Comparison of ENCODE assay signal across 26 cellular contexts in the genomic region with DNA sequence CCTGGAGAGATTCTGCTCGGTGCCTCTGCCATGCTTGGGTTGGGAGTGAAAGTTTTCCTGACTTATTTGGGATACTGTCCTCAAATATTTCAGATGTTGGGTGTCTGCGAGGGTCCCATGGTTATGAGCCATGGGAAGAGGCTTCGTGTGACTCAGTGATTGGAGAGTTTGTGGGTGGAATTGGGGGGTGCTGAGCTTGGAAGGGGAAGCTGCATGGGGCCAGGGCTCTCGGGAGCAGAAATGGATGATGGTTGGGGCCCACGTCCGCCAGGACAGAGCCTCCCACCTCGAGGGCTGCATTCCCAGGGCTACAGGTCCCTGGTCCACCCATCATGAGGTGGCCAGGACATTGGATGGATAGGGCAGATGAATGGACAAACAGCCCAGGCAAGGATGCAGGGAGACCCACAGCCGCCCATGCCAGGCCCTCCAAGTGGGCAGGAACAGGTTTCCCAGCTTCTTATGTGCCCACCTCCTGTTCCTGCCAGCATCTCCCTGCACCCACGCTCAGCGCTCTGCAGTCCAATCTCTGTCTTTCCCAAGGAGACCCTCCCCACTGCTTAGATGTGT. TPM values are rescaled to one million over a fixed set of nuclear protein-coding genes. Genes with fewer than 3 reads are reported as not detected.
A peak's percentile ranks its signal among the peaks of the same experiment; 100 is the strongest.
DNase-seq lines count a peak whose midpoint lies in the region; ATAC-seq and TF ChIP-seq lines count a peak whose summit lies in the region.
"Had no signal": no experiment of that assay in that cellular context is flagged by ENCODE, and none has a peak within 500 bp of the region (broad histone marks: within the 10 kb centered on the region; RNA-seq: fewer than 3 reads in every experiment).

No MANE protein-coding gene starts in this region.

- H3K9me3 Mint-ChIP-seq in type B pancreatic cell (no peaks in the 10 kb centered on the region), Calu3 (ENCODE audit: low read depth, unreplicated experiment) (no peaks in the 10 kb centered on the region)
- H3K9me3 Mint-ChIP-seq: CD8-positive, alpha-beta memory T cell had no signal

- H2AFZ ChIP-seq in osteoblast (ENCODE audit: low read length): no peak overlapping the region

- CTCF ChIA-PET in Calu3 (lab: Charles Lee): no interaction called here

- H3K27me3 Mint-ChIP-seq in type B pancreatic cell (peaks cover 8% of the 10 kb centered on the region), Calu3 (ENCODE audit: unreplicated experiment) (peaks cover 21% of the 10 kb centered on the region)

- H3K4me3 Mint-ChIP-seq in type B pancreatic cell (no peak overlapping the region), Calu3 (ENCODE audit: low read depth, unreplicated experiment) (no peak overlapping the region)
- H3K4me3 Mint-ChIP-seq: CD14-positive monocyte; CD8-positive, alpha-beta memory T cell had no signal

- H3K27ac Mint-ChIP-seq in type B pancreatic cell (no peak overlapping the region), Calu3 (ENCODE audit: unreplicated experiment) (no peak overlapping the region)
- H3K27ac Mint-ChIP-seq: CD8-positive, alpha-beta memory T cell had no signal

- H3K36me3 Mint-ChIP-seq in type B pancreatic cell (no peaks in the 10 kb centered on the region), Calu3 (ENCODE audit: insufficient read depth, unreplicated experiment) (peaks cover 7% of the 10 kb centered on the region)
- H3K36me3 Mint-ChIP-seq: CD14-positive monocyte; CD8-positive, alpha-beta memory T cell had no signal

- DNase-seq in activated CD8-positive, alpha-beta memory T cell treated with anti-CD3 and anti-CD28 coated beads for 24 hours: peak; percentile 17
- DNase-seq in activated CD8-positive, alpha-beta memory T cell treated with anti-CD3 and anti-CD28 coated beads, Interleukin-2, amount 50 U/mL, for 4 hours: no peak
- DNase-seq in iPS-NIHi7 (ENCODE audit: extremely low spot score): peak; percentile 6
- peak; percentile 65 for DNase-seq in osteoblast (ENCODE audit: insufficient read length, low spot score, missing footprints)
- peak; percentile 65 for DNase-seq in type B pancreatic cell (ENCODE audit: extremely low spot score, unreplicated experiment)
- no peak for DNase-seq in Calu3
- DNase-seq: 8988T; ACHN; BE2C; CD8-positive, alpha-beta memory T cell; DMS79 treated with DMSO at 0.1 percent for 48 hours; GF-D8; HCEC 1CT; IMR-90; MM.1S; NCI-H1694; NCI-H2029 treated with DMSO at 0.1 percent for 48 hours; NCI-H446 treated with DMSO at 0.1 percent for 48 hours; NCI-H526 treated with DMSO at 0.1 percent for 48 hours; Right ventricle myocardium superior; RPMI8226 had no signal

- no peaks in the 10 kb centered on the region for H3K9me3 ChIP-seq in osteoblast (ENCODE audit: low read depth, low read length)
- H3K9me3 ChIP-seq: BE2C had no signal

- H3K79me2 ChIP-seq in osteoblast (ENCODE audit: insufficient read depth, low read length): no peaks in the 10 kb centered on the region

- intact Hi-C loops in Calu3 (cut with micrococcal nuclease; ENCODE audit: unreplicated experiment): no loop called here

- no peaks in the 10 kb centered on the region for H3K4me1 Mint-ChIP-seq in type B pancreatic cell (ENCODE audit: unreplicated experiment)
- H3K4me1 Mint-ChIP-seq in Calu3 (ENCODE audit: low read depth, unreplicated experiment): no peaks in the 10 kb centered on the region

- H3K36me3 ChIP-seq in osteoblast (ENCODE audit: insufficient read depth, low read length): no peaks in the 10 kb centered on the region
- H3K36me3 ChIP-seq: BE2C had no signal

- no peaks in the 10 kb centered on the region for H3K4me1 ChIP-seq in osteoblast (ENCODE audit: insufficient read depth, low read length)
- H3K4me1 ChIP-seq: BE2C had no signal

- no peaks in the 10 kb centered on the region for H4K20me1 ChIP-seq in osteoblast (ENCODE audit: insufficient read depth, low read length)

- ATAC-seq in activated CD4-positive, CD25-positive, alpha-beta regulatory T cell treated with anti-CD3 and anti-CD28 coated beads, Interleukin-2, amount 50 U/mL, for 24 hours: no peak
- no peak for ATAC-seq in GM18520 (IDR thresholded peaks at IDR 0.05; ENCODE audit: unreplicated experiment)

- H3K4me2 ChIP-seq in osteoblast (ENCODE audit: insufficient read depth, low read length): no peak overlapping the region
- H3K4me2 ChIP-seq: KMS-11 had no signal

- H3K27ac ChIP-seq in osteoblast (ENCODE audit: low read depth, low read length): no peak overlapping the region
- H3K27ac ChIP-seq: KMS-11 had no signal

- no peaks in the 10 kb centered on the region for H3K27me3 ChIP-seq in osteoblast (ENCODE audit: insufficient read depth, low read length)

- H3K4me3 ChIP-seq in osteoblast (ENCODE audit: insufficient read depth, low read length): no peak overlapping the region

- BruUV-seq in Calu3 (replicated peaks; lab: Mats Ljungman, UMichigan): no TSS peak

- no peak for TF ChIP-seq CTCF in osteoblast (IDR thresholded peaks at IDR 0.05; ENCODE audit: extremely low read depth, low read depth, low read length)
- TF ChIP-seq CTCF in type B pancreatic cell (conservative IDR thresholded peaks at IDR 0.05): no peak
- TF ChIP-seq CTCF in Calu3 (IDR thresholded peaks at IDR 0.05; ENCODE audit: unreplicated experiment): no peak

RNA-seq across cellular contexts. Expression of gene OBP2B, which starts 5.5 kb away (rescaled TPM):
- total RNA-seq in osteoblast (not detected in 2 replicates), type B pancreatic cell (ENCODE audit: low replicate concordance) (not detected in 2 replicates), Calu3 (2022) (not detected in 2 replicates)
- total RNA-seq: CD8-positive, alpha-beta memory T cell; H1; IMR-90; Right ventricle myocardium superior had no signal

RNA-seq across cellular contexts. Expression of gene GBGT1, which starts 39.9 kb away (rescaled TPM):
- total RNA-seq in osteoblast: 3.3 and 3.8 TPM in 2 replicates
- total RNA-seq in type B pancreatic cell (ENCODE audit: low replicate concordance): 21.0 and 54.9 TPM in 2 replicates
- total RNA-seq in Calu3 (2022): not detected in 2 replicates

Comparison
In these comparisons a context has a peak if more than half of its experiments do, and no peak if none do; other contexts are left out.
1. DNase-seq: peak in activated CD8-positive, alpha-beta memory T cell treated with anti-CD3 and anti-CD28 coated beads for 24 hours (single experiment), iPS-NIHi7 (single experiment), osteoblast (single experiment) and type B pancreatic cell (single experiment); none in activated CD8-positive, alpha-beta memory T cell treated with anti-CD3 and anti-CD28 coated beads, Interleukin-2, amount 50 U/mL, for 4 hours (single experiment) and Calu3 (single experiment).